In the genomic region with DNA sequence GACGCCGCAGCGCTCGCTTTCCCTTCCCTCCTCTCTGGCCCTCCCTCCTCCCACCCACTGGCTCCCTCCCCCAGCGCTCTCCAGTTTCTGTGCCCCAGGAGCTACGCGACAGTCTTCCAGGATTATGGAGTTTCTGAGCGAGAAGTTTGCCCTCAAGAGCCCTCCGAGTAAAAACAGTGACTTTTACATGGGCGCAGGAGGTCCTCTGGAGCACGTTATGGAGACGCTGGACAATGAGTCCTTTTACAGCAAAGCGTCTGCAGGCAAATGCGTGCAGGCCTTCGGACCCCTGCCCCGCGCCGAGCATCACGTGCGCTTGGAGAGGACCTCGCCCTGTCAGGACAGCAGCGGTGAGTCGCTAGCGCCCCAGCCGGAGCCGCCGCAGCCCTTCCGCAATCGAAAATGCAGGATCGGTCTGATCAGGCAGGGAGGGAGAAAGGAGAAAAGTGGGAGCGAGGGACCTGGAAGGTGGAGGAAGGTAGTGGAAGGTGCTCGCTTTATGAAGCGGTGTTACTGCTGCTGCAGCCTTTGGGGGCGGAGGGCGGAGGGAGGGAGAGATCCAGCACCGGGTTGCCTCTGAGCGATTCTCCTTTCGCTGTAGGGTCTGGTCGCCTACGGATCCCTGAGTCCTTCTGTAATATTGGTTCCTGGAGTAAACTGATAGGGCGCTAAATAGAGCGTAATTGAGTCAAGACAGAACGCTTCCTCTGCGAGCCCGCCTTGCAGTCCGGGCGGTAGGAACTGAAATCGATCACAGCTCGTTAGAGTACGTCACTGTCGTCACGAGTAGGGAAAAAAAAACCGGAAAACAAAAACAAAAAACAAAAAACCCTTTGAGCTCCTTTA, we compare ENCODE assay signal across 1 cellular context.
TF ChIP-seq lines count a peak whose summit lies in the region.

A gene (plus strand): TSS at position 83 of the 846 bp plus-strand sequence. CDS start 42 bp downstream, at position 125.

TF ChIP-seq in K562, 482 proteins besides CTCF, POLR2A, EP300 and RAD21 (continued from another document):
- TF ChIP-seq, protein P1, sequence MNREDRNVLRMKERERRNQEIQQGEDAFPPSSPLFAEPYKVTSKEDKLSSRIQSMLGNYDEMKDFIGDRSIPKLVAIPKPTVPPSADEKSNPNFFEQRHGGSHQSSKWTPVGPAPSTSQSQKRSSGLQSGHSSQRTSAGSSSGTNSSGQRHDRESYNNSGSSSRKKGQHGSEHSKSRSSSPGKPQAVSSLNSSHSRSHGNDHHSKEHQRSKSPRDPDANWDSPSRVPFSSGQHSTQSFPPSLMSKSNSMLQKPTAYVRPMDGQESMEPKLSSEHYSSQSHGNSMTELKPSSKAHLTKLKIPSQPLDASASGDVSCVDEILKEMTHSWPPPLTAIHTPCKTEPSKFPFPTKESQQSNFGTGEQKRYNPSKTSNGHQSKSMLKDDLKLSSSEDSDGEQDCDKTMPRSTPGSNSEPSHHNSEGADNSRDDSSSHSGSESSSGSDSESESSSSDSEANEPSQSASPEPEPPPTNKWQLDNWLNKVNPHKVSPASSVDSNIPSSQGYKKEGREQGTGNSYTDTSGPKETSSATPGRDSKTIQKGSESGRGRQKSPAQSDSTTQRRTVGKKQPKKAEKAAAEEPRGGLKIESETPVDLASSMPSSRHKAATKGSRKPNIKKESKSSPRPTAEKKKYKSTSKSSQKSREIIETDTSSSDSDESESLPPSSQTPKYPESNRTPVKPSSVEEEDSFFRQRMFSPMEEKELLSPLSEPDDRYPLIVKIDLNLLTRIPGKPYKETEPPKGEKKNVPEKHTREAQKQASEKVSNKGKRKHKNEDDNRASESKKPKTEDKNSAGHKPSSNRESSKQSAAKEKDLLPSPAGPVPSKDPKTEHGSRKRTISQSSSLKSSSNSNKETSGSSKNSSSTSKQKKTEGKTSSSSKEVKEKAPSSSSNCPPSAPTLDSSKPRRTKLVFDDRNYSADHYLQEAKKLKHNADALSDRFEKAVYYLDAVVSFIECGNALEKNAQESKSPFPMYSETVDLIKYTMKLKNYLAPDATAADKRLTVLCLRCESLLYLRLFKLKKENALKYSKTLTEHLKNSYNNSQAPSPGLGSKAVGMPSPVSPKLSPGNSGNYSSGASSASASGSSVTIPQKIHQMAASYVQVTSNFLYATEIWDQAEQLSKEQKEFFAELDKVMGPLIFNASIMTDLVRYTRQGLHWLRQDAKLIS (CRISPR knock-in tag; IDR thresholded peaks at IDR 0.05), result no peak
- TF ChIP-seq HLTF (IDR thresholded peaks at IDR 0.05) (no peak), NFXL1 (CRISPR knock-in tag; IDR thresholded peaks at IDR 0.05) (no peak), C11orf30 (IDR thresholded peaks at IDR 0.05; ENCODE audit: low read depth) (no peak), CEBPB (tag; IDR thresholded peaks at IDR 0.05) (no peak)
